In genomic region chr4:8351931-8352367, GRCh38 we compare ENCODE assay signal across 16 cellular contexts.
A peak's percentile ranks its signal among the peaks of the same experiment; 100 is the strongest.
DNase-seq lines count a peak whose midpoint lies in the region; ATAC-seq and TF ChIP-seq lines count a peak whose summit lies in the region.
"Had no signal": no experiment of that assay in that cellular context is flagged by ENCODE, and none has a peak within 500 bp of the region (broad histone marks: within the 10 kb centered on the region; RNA-seq: fewer than 3 reads in every experiment).

No MANE protein-coding gene starts in this region.

- peaks cover 9% of the 10 kb centered on the region for H3K9me3 Mint-ChIP-seq in WTC11
- H3K9me3 Mint-ChIP-seq: activated CD4-positive, alpha-beta T cell treated with anti-CD3 and anti-CD28 coated beads, Interleukin-2, amount 10 ng/mL, durations not matched to agents 24 days and 14 days; CD4-positive, alpha-beta T cell; natural killer cell treated with Interleukin-12 subunit alpha and Interleukin-12 subunit beta and Interleukin-15 and Interleukin-18, amount 100 ng/mL, for 72 hours had no signal

- H3K36me3 Mint-ChIP-seq in WTC11: peaks cover 6% of the 10 kb centered on the region
- H3K36me3 Mint-ChIP-seq: natural killer cell treated with Interleukin-12 subunit alpha and Interleukin-12 subunit beta and Interleukin-15 and Interleukin-18, amount 100 ng/mL, for 72 hours had no signal

- intact Hi-C loops in left ventricle myocardium superior (cut with micrococcal nuclease): no loop called here

- DNase-seq in DMS53 (lab: John Stamatoyannopoulos, UW) (peak; percentile 86), WTC11 (ENCODE audit: low spot score) (no peak), left ventricle myocardium superior (no peak), renal cortical epithelial cell (ENCODE audit: low read depth) (peak; percentile 49), NCI-H1048 (lab: John Stamatoyannopoulos, UW) (no peak)
- DNase-seq: activated CD4-positive, alpha-beta T cell treated with anti-CD3 and anti-CD28 coated beads, Interleukin-2, amount 10 ng/mL, durations not matched to agents 24 days and 14 days; activated naive CD4-positive, alpha-beta T cell treated with Interleukin-2 at 50 U/mL for 16 hours; dermis blood vessel endothelial cell; NCI-H748 treated with DMSO at 0.1 percent for 48 hours; stimulated activated CD4-positive, alpha-beta T cell treated with anti-CD3 and anti-CD28 coated beads, Interleukin-2, amount 100 ng/mL, for 48 hours had no signal

- H3K4me1 Mint-ChIP-seq in WTC11: peaks cover 24% of the 10 kb centered on the region
- H3K4me1 Mint-ChIP-seq: activated CD4-positive, alpha-beta T cell treated with anti-CD3 and anti-CD28 coated beads, Interleukin-2, amount 10 ng/mL, durations not matched to agents 24 days and 14 days had no signal

- no peak overlapping the region for H3K27ac Mint-ChIP-seq in WTC11
- H3K27ac Mint-ChIP-seq: activated CD4-positive, alpha-beta T cell treated with anti-CD3 and anti-CD28 coated beads, Interleukin-2, amount 10 ng/mL, durations not matched to agents 24 days and 14 days; CD4-positive, alpha-beta T cell; natural killer cell treated with Interleukin-12 subunit alpha and Interleukin-12 subunit beta and Interleukin-15 and Interleukin-18, amount 100 ng/mL, for 72 hours had no signal

- ATAC-seq in WTC11: peak; percentile 12; the same call in 1 of the 2 replicates
- ATAC-seq in left ventricle myocardium superior: peak; percentile 51
- ATAC-seq in HG03280 (IDR thresholded peaks at IDR 0.05; ENCODE audit: unreplicated experiment): no peak
- ATAC-seq in GM21367 (IDR thresholded peaks at IDR 0.05; ENCODE audit: unreplicated experiment): no peak
- ATAC-seq in HG03520 (IDR thresholded peaks at IDR 0.05; ENCODE audit: unreplicated experiment): no peak
- ATAC-seq: HCT116; natural killer cell treated with Interleukin-12 subunit alpha and Interleukin-12 subunit beta and Interleukin-15 and Interleukin-18, amount 100 ng/mL, for 72 hours had no signal

- H3K4me3 Mint-ChIP-seq in WTC11: no peak overlapping the region
- H3K4me3 Mint-ChIP-seq: activated CD4-positive, alpha-beta T cell treated with anti-CD3 and anti-CD28 coated beads, Interleukin-2, amount 10 ng/mL, durations not matched to agents 24 days and 14 days; CD4-positive, alpha-beta T cell; natural killer cell treated with Interleukin-12 subunit alpha and Interleukin-12 subunit beta and Interleukin-15 and Interleukin-18, amount 100 ng/mL, for 72 hours had no signal

- no peak for TF ChIP-seq CTCF in WTC11 (IDR thresholded peaks at IDR 0.05)

- H3K27me3 Mint-ChIP-seq in WTC11 (ENCODE audit: low read depth): peaks cover 6% of the 10 kb centered on the region
- H3K27me3 Mint-ChIP-seq: activated CD4-positive, alpha-beta T cell treated with anti-CD3 and anti-CD28 coated beads, Interleukin-2, amount 10 ng/mL, durations not matched to agents 24 days and 14 days; CD4-positive, alpha-beta T cell; natural killer cell treated with Interleukin-12 subunit alpha and Interleukin-12 subunit beta and Interleukin-15 and Interleukin-18, amount 100 ng/mL, for 72 hours had no signal

- CTCF ChIA-PET in WTC11 (lab: Charles Lee): interaction anchor here (0.8 to 1.8 kb wide), 3 partner anchors 9 to 175 kb away, joined by 4 to 8 read pairs (median 5); no protein-coding TSS in a partner anchor

- POLR2A ChIA-PET in WTC11 (lab: Charles Lee): no interaction called here

TF ChIP-seq in WTC11, 78 proteins besides CTCF, POLR2A, EP300 and RAD21 (continues in another document):
- no peak for TF ChIP-seq ESRRA (CRISPR knock-in tag; IDR thresholded peaks at IDR 0.05; ENCODE audit: borderline replicate concordance)
- TF ChIP-seq CDX4 (CRISPR knock-in tag; IDR thresholded peaks at IDR 0.05; ENCODE audit: borderline replicate concordance): no peak
- no peak for TF ChIP-seq NR1H2 (CRISPR knock-in tag; IDR thresholded peaks at IDR 0.05)
- no peak for TF ChIP-seq GRHL2 (CRISPR knock-in tag; IDR thresholded peaks at IDR 0.05; ENCODE audit: insufficient replicate concordance, severe bottlenecking)
- no peak for TF ChIP-seq AR (CRISPR knock-in tag; IDR thresholded peaks at IDR 0.05)
- TF ChIP-seq ZBTB43 (CRISPR knock-in tag; IDR thresholded peaks at IDR 0.05): no peak
- TF ChIP-seq FOXP4 (CRISPR knock-in tag; IDR thresholded peaks at IDR 0.05): no peak
- TF ChIP-seq ZNF512 (CRISPR knock-in tag; IDR thresholded peaks at IDR 0.05; ENCODE audit: borderline replicate concordance): no peak
- no peak for TF ChIP-seq ETV6 (CRISPR knock-in tag; IDR thresholded peaks at IDR 0.05)
- TF ChIP-seq TCF7 (CRISPR knock-in tag; IDR thresholded peaks at IDR 0.05; ENCODE audit: low read depth): no peak
- TF ChIP-seq NFATC4 (CRISPR knock-in tag; IDR thresholded peaks at IDR 0.05): no peak
- TF ChIP-seq ZNF671 (CRISPR knock-in tag; IDR thresholded peaks at IDR 0.05): no peak
- no peak for TF ChIP-seq FOXJ3 (CRISPR knock-in tag; IDR thresholded peaks at IDR 0.05; ENCODE audit: borderline replicate concordance)
- TF ChIP-seq EMX1 (CRISPR knock-in tag; IDR thresholded peaks at IDR 0.05): no peak
- no peak for TF ChIP-seq PRRX2 (CRISPR knock-in tag; IDR thresholded peaks at IDR 0.05)
- no peak for TF ChIP-seq FOXP1 (CRISPR knock-in tag; IDR thresholded peaks at IDR 0.05; ENCODE audit: borderline replicate concordance)
- TF ChIP-seq ZNF317 (CRISPR knock-in tag; IDR thresholded peaks at IDR 0.05; ENCODE audit: borderline replicate concordance, low read depth): no peak

Comparison
In these comparisons a context has a peak if more than half of its experiments do, and no peak if none do; other contexts are left out.
1. DNase-seq: peak in DMS53 (single experiment) and renal cortical epithelial cell (single experiment); none in WTC11 (single experiment), left ventricle myocardium superior (single experiment) and NCI-H1048 (single experiment).
2. ATAC-seq: peak in WTC11 (single experiment) and left ventricle myocardium superior (single experiment); none in HG03280 (single experiment), GM21367 (single experiment) and HG03520 (single experiment).